8 cellular contexts compared by ENCODE assay signal in the genomic region with DNA sequence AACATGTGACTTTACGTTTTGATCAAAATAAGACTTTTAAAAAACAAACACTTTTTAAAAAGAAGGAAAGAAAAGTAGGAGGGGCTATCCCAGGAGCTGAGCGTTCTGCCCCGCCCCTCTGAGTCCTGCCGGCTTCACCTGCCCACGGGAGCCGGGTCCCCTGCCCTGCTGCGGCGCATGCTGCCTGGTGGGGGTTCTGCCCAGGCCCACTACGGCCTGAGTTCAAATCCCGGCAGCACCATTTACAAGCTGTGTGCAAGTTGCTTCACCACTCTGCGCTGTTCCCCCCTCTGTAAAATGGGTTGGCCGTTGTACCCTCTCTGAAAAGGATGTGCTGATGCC. TPM values are rescaled to one million over a fixed set of nuclear protein-coding genes. Genes with fewer than 3 reads are reported as not detected.
A peak's percentile ranks its signal among the peaks of the same experiment; 100 is the strongest.
DNase-seq lines count a peak whose midpoint lies in the region; ATAC-seq and TF ChIP-seq lines count a peak whose summit lies in the region.

No MANE protein-coding gene starts in this region.

- no peak overlapping the region for H3K27ac Mint-ChIP-seq in activated CD4-positive, alpha-beta memory T cell treated with anti-CD3 and anti-CD28 coated beads, Interleukin-2, amount 10 ng/mL, durations not matched to agents 7 days and 5 days

- peaks cover 16% of the 10 kb centered on the region for H3K4me1 Mint-ChIP-seq in activated CD4-positive, alpha-beta memory T cell treated with anti-CD3 and anti-CD28 coated beads, Interleukin-2, amount 10 ng/mL, durations not matched to agents 7 days and 5 days

- H3K36me3 ChIP-seq in cardiac muscle cell (no peaks in the 10 kb centered on the region), psoas muscle (ENCODE audit: insufficient read depth in 1 of 2, low read depth in 1 of 2) (peaks cover 0 to 22% of the 10 kb centered on the region in 2 donors)

- POLR2A ChIA-PET in activated CD4-positive, alpha-beta memory T cell treated with anti-CD3 and anti-CD28 coated beads, Interleukin-2, amount 10 ng/mL, durations not matched to agents 7 days and 5 days (lab: Charles Lee): interaction anchor here (1.2 to 1.5 kb wide), 2 partner anchors 9 to 20 kb away, joined by 4 to 5 read pairs; no protein-coding TSS in a partner anchor

- TF ChIP-seq CTCF in GM12875 (IDR thresholded peaks at IDR 0.05; ENCODE audit: borderline replicate concordance, insufficient read depth, low read depth, low read length) (no peak), cardiac muscle cell (IDR thresholded peaks at IDR 0.05; ENCODE audit: low read depth, low read length) (no peak), psoas muscle (IDR thresholded peaks at IDR 0.05) (no peak)

- DNase-seq in activated CD4-positive, alpha-beta memory T cell treated with anti-CD3 and anti-CD28 coated beads, Interleukin-2, amount 10 ng/mL, durations not matched to agents 7 days and 5 days: no peak
- DNase-seq in cardiac muscle cell (ENCODE audit: low read depth in 1 of 2, low spot score in 1 of 2) (no peak), psoas muscle (peak in 1 of 2 donors; percentile 70), NCI-H526 treated with DMSO at 0.1 percent for 48 hours (lab: John Stamatoyannopoulos, UW) (no peak)

- CTCF ChIA-PET in activated CD4-positive, alpha-beta memory T cell treated with anti-CD3 and anti-CD28 coated beads, Interleukin-2, amount 10 ng/mL, durations not matched to agents 7 days and 5 days (lab: Charles Lee): interaction anchor here (0.9 to 2.1 kb wide), 2 partner anchors 21 kb away, joined by 4 to 10 read pairs; no protein-coding TSS in a partner anchor

- peak overlapping the region; percentile 31 for H3K4me3 Mint-ChIP-seq in activated CD4-positive, alpha-beta memory T cell treated with anti-CD3 and anti-CD28 coated beads, Interleukin-2, amount 10 ng/mL, durations not matched to agents 7 days and 5 days

- 45 to 57% (median 49%) methylated on average over 12 of the region's 12 CpGs for WGBS in psoas muscle, 3 donors

- ATAC-seq in psoas muscle (peak in 1 of 4 donors; percentile 1), HG02588 (IDR thresholded peaks at IDR 0.05; ENCODE audit: unreplicated experiment) (no peak), HG03469 (IDR thresholded peaks at IDR 0.05; ENCODE audit: unreplicated experiment) (no peak), GM18867 (IDR thresholded peaks at IDR 0.05; ENCODE audit: unreplicated experiment) (no peak)

- intact Hi-C loops in psoas muscle (cut with DNase I): no loop called here

- H3K9me3 Mint-ChIP-seq in activated CD4-positive, alpha-beta memory T cell treated with anti-CD3 and anti-CD28 coated beads, Interleukin-2, amount 10 ng/mL, durations not matched to agents 7 days and 5 days: no peaks in the 10 kb centered on the region

- peaks cover 20% of the 10 kb centered on the region for H3K27me3 Mint-ChIP-seq in activated CD4-positive, alpha-beta memory T cell treated with anti-CD3 and anti-CD28 coated beads, Interleukin-2, amount 10 ng/mL, durations not matched to agents 7 days and 5 days

- peak overlapping the region; percentile 40 for H3K4me3 ChIP-seq in GM12875 (ENCODE audit: low read depth, low read length)
- no peak overlapping the region for H3K4me3 ChIP-seq in cardiac muscle cell
- peak overlapping the region; percentile 75 for H3K4me3 ChIP-seq in psoas muscle

- H3K4me1 ChIP-seq in cardiac muscle cell (ENCODE audit: low read depth): peaks cover 45% of the 10 kb centered on the region
- peaks cover 65% of the 10 kb centered on the region for H3K4me1 ChIP-seq in psoas muscle

- H3K27me3 ChIP-seq in cardiac muscle cell (no peaks in the 10 kb centered on the region), psoas muscle (ENCODE audit: insufficient read depth in 3 of 3, low read length in 2 of 3) (no peaks in the 10 kb centered on the region)

- H3K9me3 ChIP-seq in cardiac muscle cell (ENCODE audit: low read depth) (no peaks in the 10 kb centered on the region), psoas muscle (no peaks in the 10 kb centered on the region)

- no peaks in the 10 kb centered on the region for H3K36me3 Mint-ChIP-seq in activated CD4-positive, alpha-beta memory T cell treated with anti-CD3 and anti-CD28 coated beads, Interleukin-2, amount 10 ng/mL, durations not matched to agents 7 days and 5 days (ENCODE audit: low read depth)

- peak overlapping the region; percentile 88 for H3K27ac ChIP-seq in cardiac muscle cell
- peak overlapping the region; percentile 78 for H3K27ac ChIP-seq in psoas muscle

RNA-seq across cellular contexts. Expression of a gene that starts 31.1 kb away (rescaled TPM):
- 1 to 10 TPM; 5.8 to 6.0 TPM for total RNA-seq in activated CD4-positive, alpha-beta memory T cell treated with anti-CD3 and anti-CD28 coated beads, Interleukin-2, amount 10 ng/mL, durations not matched to agents 7 days and 5 days
- total RNA-seq in cardiac muscle cell: 285 and 310 TPM in 2 replicates
- polyA plus RNA-seq in cardiac muscle cell: 268 and 299 TPM in 2 replicates
- 100 to 1,000 TPM; 140 to 490 (median 211) TPM for total RNA-seq in psoas muscle
- polyA plus RNA-seq in psoas muscle: 100 to 1,000 TPM; 199 to 225 (median 208) TPM

Comparison
In these comparisons a context has a peak if more than half of its experiments do, and no peak if none do; other contexts are left out.
1. RNA of a gene that starts 31.1 kb away (total RNA-seq): 285 to 310 TPM in cardiac muscle cell and 140 to 490 TPM in psoas muscle; 5.8 to 6.0 TPM in activated CD4-positive, alpha-beta memory T cell treated with anti-CD3 and anti-CD28 coated beads, Interleukin-2, amount 10 ng/mL, durations not matched to agents 7 days and 5 days; every median in the first group is over 10 times any median in the second.